In genomic region chr7:22468609-22469008, GRCh38 we compare ENCODE assay signal across 24 cellular contexts. TPM values are rescaled to one million over a fixed set of nuclear protein-coding genes. Genes with fewer than 3 reads are reported as not detected.
"Had no signal": no experiment of that assay in that cellular context is flagged by ENCODE, and none has a peak within 500 bp of the region (broad histone marks: within the 10 kb centered on the region; RNA-seq: fewer than 3 reads in every experiment).

No MANE protein-coding gene starts in this region.

- DNase-seq: KBM-7; MV-4-11; NCI-H1048; NCI-H1105; NCI-H1417; NCI-H1436 treated with DMSO at 0.1 percent for 48 hours; NCI-H1694; NCI-H2029 treated with DMSO at 0.1 percent for 48 hours; NCI-H2107; NCI-H2227 treated with DMSO at 0.1 percent for 48 hours; NCI-H524; NCI-H526 treated with DMSO at 0.1 percent for 48 hours; NK-92 treated with Interleukin-12 subunit alpha and Interleukin-12 subunit beta, amount 100 ng/mL, for 24 hours; PC-3; SHP77; SK-N-SH; SW 1271; T-cell had no signal

- H3K9me3 ChIP-seq: SK-N-SH had no signal

- H3K27ac ChIP-seq: HL-60, RWPE1 had no signal

- H3K9ac ChIP-seq: SK-N-SH had no signal

- ATAC-seq: Panc1, PC-3, T-cell had no signal

- H3K4me2 ChIP-seq: SK-N-SH had no signal

- FAIRE-seq: HTR-8/SVneo had no signal

RNA-seq across cellular contexts. Expression of gene STEAP1B, which starts 31.4 kb away (rescaled TPM):
- total RNA-seq: LHCN-M2, MCF 10A had no signal
